In genomic region chr10:132570265-132570664, GRCh38 we compare ENCODE assay signal across 1 cellular context.
TF ChIP-seq lines count a peak whose summit lies in the region.

No MANE protein-coding gene starts in this region.

TF ChIP-seq in WTC11, 78 proteins besides CTCF, POLR2A, EP300 and RAD21 (continued from another document):
- TF ChIP-seq, protein P1, sequence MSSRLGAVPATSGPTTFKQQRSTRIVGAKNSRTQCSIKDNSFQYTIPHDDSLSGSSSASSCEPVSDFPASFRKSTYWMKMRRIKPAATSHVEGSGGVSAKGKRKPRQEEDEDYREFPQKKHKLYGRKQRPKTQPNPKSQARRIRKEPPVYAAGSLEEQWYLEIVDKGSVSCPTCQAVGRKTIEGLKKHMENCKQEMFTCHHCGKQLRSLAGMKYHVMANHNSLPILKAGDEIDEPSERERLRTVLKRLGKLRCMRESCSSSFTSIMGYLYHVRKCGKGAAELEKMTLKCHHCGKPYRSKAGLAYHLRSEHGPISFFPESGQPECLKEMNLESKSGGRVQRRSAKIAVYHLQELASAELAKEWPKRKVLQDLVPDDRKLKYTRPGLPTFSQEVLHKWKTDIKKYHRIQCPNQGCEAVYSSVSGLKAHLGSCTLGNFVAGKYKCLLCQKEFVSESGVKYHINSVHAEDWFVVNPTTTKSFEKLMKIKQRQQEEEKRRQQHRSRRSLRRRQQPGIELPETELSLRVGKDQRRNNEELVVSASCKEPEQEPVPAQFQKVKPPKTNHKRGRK (CRISPR knock-in tag; IDR thresholded peaks at IDR 0.05; ENCODE audit: borderline replicate concordance) = no peak
- no peak for TF ChIP-seq ATF1 (CRISPR knock-in tag; IDR thresholded peaks at IDR 0.05)
- TF ChIP-seq ZNF317 (CRISPR knock-in tag; IDR thresholded peaks at IDR 0.05; ENCODE audit: borderline replicate concordance, low read depth) = no peak
- TF ChIP-seq FOXP4 (CRISPR knock-in tag; IDR thresholded peaks at IDR 0.05) = no peak
- TF ChIP-seq ZMAT4 (CRISPR knock-in tag; IDR thresholded peaks at IDR 0.05) = no peak
- TF ChIP-seq SP1 (CRISPR knock-in tag; conservative IDR thresholded peaks at IDR 0.05) = no peak
- TF ChIP-seq NR2C2 (CRISPR knock-in tag; IDR thresholded peaks at IDR 0.05) = no peak
